ENCODE assay signal across 18 cellular contexts in genomic region chr7:138951953-138952352, GRCh38.
"Had no signal": no experiment of that assay in that cellular context is flagged by ENCODE, and none has a peak within 500 bp of the region (broad histone marks: within the 10 kb centered on the region; RNA-seq: fewer than 3 reads in every experiment).

No MANE protein-coding gene starts in this region.

- DNase-seq: activated CD4-positive, alpha-beta memory T cell treated with anti-CD3 and anti-CD28 coated beads, Interleukin-2, amount 10 ng/mL, durations not matched to agents 7 days and 5 days; activated CD4-positive, alpha-beta T cell treated with anti-CD3 and anti-CD28 coated beads, Interleukin-2, amount 10 ng/mL, durations not matched to agents 24 days and 14 days; activated effector memory CD4-positive, alpha-beta T cell treated with anti-CD3 and anti-CD28 coated beads, Interleukin-2, amount 50 U/mL, for 16 hours; activated naive CD4-positive, alpha-beta T cell treated with anti-CD3 and anti-CD28 coated beads, Interleukin-2, amount 50 U/mL, for 16 hours; activated naive CD8-positive, alpha-beta T cell treated with anti-CD3 and anti-CD28 coated beads, Interleukin-2, amount 50 U/mL, for 24 hours; aorta; erythroblast; foreskin fibroblast; naive thymus-derived CD8-positive, alpha-beta T cell; spleen; stimulated activated CD4-positive, alpha-beta T cell treated with anti-CD3 and anti-CD28 coated beads, Interleukin-4, amount 100 ng/mL, for 24 hours; stimulated activated naive CD4-positive, alpha-beta T cell treated with Interleukin-2 at 50 U/mL for 16 hours had no signal

- H3K27ac Mint-ChIP-seq: activated CD4-positive, alpha-beta memory T cell treated with anti-CD3 and anti-CD28 coated beads, Interleukin-2, amount 10 ng/mL, durations not matched to agents 7 days and 5 days; activated CD4-positive, alpha-beta T cell treated with anti-CD3 and anti-CD28 coated beads, Interleukin-2, amount 10 ng/mL, durations not matched to agents 24 days and 14 days; activated naive CD8-positive, alpha-beta T cell treated with anti-CD3 and anti-CD28 coated beads, Interleukin-2, amount 50 U/mL, for 24 hours; mesothelial cell of epicardium; naive thymus-derived CD8-positive, alpha-beta T cell; progenitor cell of endocrine pancreas had no signal

- H3K27me3 ChIP-seq: hepatocyte, spleen had no signal

- H3K4me3 ChIP-seq: hepatocyte, lung, spleen had no signal

- H3K4me3 Mint-ChIP-seq: activated CD4-positive, alpha-beta memory T cell treated with anti-CD3 and anti-CD28 coated beads, Interleukin-2, amount 10 ng/mL, durations not matched to agents 7 days and 5 days; activated CD4-positive, alpha-beta T cell treated with anti-CD3 and anti-CD28 coated beads, Interleukin-2, amount 10 ng/mL, durations not matched to agents 24 days and 14 days; activated naive CD8-positive, alpha-beta T cell treated with anti-CD3 and anti-CD28 coated beads, Interleukin-2, amount 50 U/mL, for 24 hours; brain; mesothelial cell of epicardium; naive thymus-derived CD8-positive, alpha-beta T cell had no signal

- H3K4me1 Mint-ChIP-seq: activated CD4-positive, alpha-beta memory T cell treated with anti-CD3 and anti-CD28 coated beads, Interleukin-2, amount 10 ng/mL, durations not matched to agents 7 days and 5 days; activated CD4-positive, alpha-beta T cell treated with anti-CD3 and anti-CD28 coated beads, Interleukin-2, amount 10 ng/mL, durations not matched to agents 24 days and 14 days; activated naive CD8-positive, alpha-beta T cell treated with anti-CD3 and anti-CD28 coated beads, Interleukin-2, amount 50 U/mL, for 24 hours; mesothelial cell of epicardium; naive thymus-derived CD8-positive, alpha-beta T cell had no signal

- H3K27me3 Mint-ChIP-seq: activated naive CD8-positive, alpha-beta T cell treated with anti-CD3 and anti-CD28 coated beads, Interleukin-2, amount 50 U/mL, for 24 hours; brain; progenitor cell of endocrine pancreas had no signal

- H3K36me3 Mint-ChIP-seq: mesothelial cell of epicardium had no signal

- H3K36me3 ChIP-seq: spleen had no signal

- ATAC-seq: activated CD4-positive, CD25-positive, alpha-beta regulatory T cell treated with anti-CD3 and anti-CD28 coated beads, Interleukin-2, amount 50 U/mL, for 24 hours; activated naive CD8-positive, alpha-beta T cell treated with anti-CD3 and anti-CD28 coated beads, Interleukin-2, amount 50 U/mL, for 24 hours; naive thymus-derived CD8-positive, alpha-beta T cell had no signal
